Comparison of ENCODE assay signal across 9 cellular contexts in the genomic region with DNA sequence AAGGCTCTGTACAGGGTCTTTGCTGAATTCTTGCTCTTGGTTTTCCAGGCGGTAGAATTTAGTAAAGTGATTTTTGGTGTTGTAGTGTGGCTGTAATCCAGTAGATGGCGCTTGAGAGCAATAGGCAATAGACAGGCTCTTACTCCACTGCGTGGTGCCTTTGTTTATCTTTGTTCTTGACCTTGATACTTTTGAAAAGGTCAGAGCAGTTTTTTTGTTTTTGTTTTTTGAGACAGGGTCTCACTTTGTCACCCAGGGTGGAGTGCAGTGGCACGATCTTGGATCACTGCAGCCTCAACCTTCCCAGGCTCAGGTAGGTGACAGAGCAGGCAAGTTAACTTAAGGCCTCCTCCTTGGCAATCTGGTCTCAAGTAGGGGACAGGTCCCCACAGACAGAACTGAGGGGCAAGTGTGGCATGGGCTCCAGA.
A peak's percentile ranks its signal among the peaks of the same experiment; 100 is the strongest.
DNase-seq lines count a peak whose midpoint lies in the region; ATAC-seq lines count a peak whose summit lies in the region.
"Had no signal": no experiment of that assay in that cellular context is flagged by ENCODE, and none has a peak within 500 bp of the region (broad histone marks: within the 10 kb centered on the region; RNA-seq: fewer than 3 reads in every experiment).

No MANE protein-coding gene starts in this region.

- WGBS in iPS DF 6.9 (ENCODE audit: insufficient coverage, insufficient read length) = no CpG with 5 or more reads among the region's 4 CpGs

- no peaks in the 10 kb centered on the region for H3K36me3 Mint-ChIP-seq in activated naive CD8-positive, alpha-beta T cell treated with anti-CD3 and anti-CD28 coated beads, Interleukin-2, amount 50 U/mL, for 24 hours (ENCODE audit: low read depth)

- H3K27me3 Mint-ChIP-seq in activated naive CD8-positive, alpha-beta T cell treated with anti-CD3 and anti-CD28 coated beads, Interleukin-2, amount 50 U/mL, for 24 hours = peaks cover 6% of the 10 kb centered on the region

- peak; percentile 63 for DNase-seq in D341Med (ENCODE audit: low spot score)
- DNase-seq in HS-5 (ENCODE audit: low read depth) = peak; percentile 11
- peak; percentile 6 for DNase-seq in SHP77 treated with DMSO at 0.1 percent for 48 hours (lab: John Stamatoyannopoulos, UW)
- DNase-seq in activated naive CD8-positive, alpha-beta T cell treated with anti-CD3 and anti-CD28 coated beads, Interleukin-2, amount 50 U/mL, for 24 hours = peak; percentile 45
- peak; percentile 9 for DNase-seq in iPS DF 6.9 (ENCODE audit: low read depth, low spot score)
- peak; percentile 52 to 59 for DNase-seq in stimulated activated CD4-positive, alpha-beta T cell treated with anti-CD3 and anti-CD28 coated beads, Interleukin-2, amount 100 ng/mL, for 48 hours
- no peak for DNase-seq in HPDE6-E6E7 (ENCODE audit: extremely low spot score)

- H3K27me3 ChIP-seq in iPS DF 6.9 (ENCODE audit: control insufficient read depth, insufficient read depth, low read length) = no peaks in the 10 kb centered on the region

- peaks cover 10% of the 10 kb centered on the region for H3K9me3 Mint-ChIP-seq in activated naive CD8-positive, alpha-beta T cell treated with anti-CD3 and anti-CD28 coated beads, Interleukin-2, amount 50 U/mL, for 24 hours
- H3K9me3 Mint-ChIP-seq: T-helper 1 cell treated with Interleukin-12 subunit alpha and Interleukin-12 subunit beta and Interleukin-4 antibody, amounts not matched to agents 30 μg/mL and 1 μg/mL, for 36 hours had no signal

- no peaks in the 10 kb centered on the region for H3K36me3 ChIP-seq in iPS DF 6.9 (ENCODE audit: control insufficient read depth, insufficient read depth, low read length)

- no peaks in the 10 kb centered on the region for H3K4me1 ChIP-seq in iPS DF 6.9 (ENCODE audit: control insufficient read depth, insufficient read depth, low read length)

- H3K4me3 ChIP-seq in iPS DF 6.9 (ENCODE audit: low read length) = no peak overlapping the region

- H3K27ac Mint-ChIP-seq in activated naive CD8-positive, alpha-beta T cell treated with anti-CD3 and anti-CD28 coated beads, Interleukin-2, amount 50 U/mL, for 24 hours = no peak overlapping the region
- H3K27ac Mint-ChIP-seq: T-helper 1 cell treated with Interleukin-12 subunit alpha and Interleukin-12 subunit beta and Interleukin-4 antibody, amounts not matched to agents 30 μg/mL and 1 μg/mL, for 36 hours had no signal

- H3K4me3 Mint-ChIP-seq in activated naive CD8-positive, alpha-beta T cell treated with anti-CD3 and anti-CD28 coated beads, Interleukin-2, amount 50 U/mL, for 24 hours = no peak overlapping the region
- H3K4me3 Mint-ChIP-seq: T-helper 1 cell treated with Interleukin-12 subunit alpha and Interleukin-12 subunit beta and Interleukin-4 antibody, amounts not matched to agents 30 μg/mL and 1 μg/mL, for 36 hours had no signal

- peaks cover 30% of the 10 kb centered on the region for H3K4me1 Mint-ChIP-seq in activated naive CD8-positive, alpha-beta T cell treated with anti-CD3 and anti-CD28 coated beads, Interleukin-2, amount 50 U/mL, for 24 hours

- peak; percentile 52 for ATAC-seq in activated naive CD8-positive, alpha-beta T cell treated with anti-CD3 and anti-CD28 coated beads, Interleukin-2, amount 50 U/mL, for 24 hours
- ATAC-seq in GM18868 (IDR thresholded peaks at IDR 0.05; ENCODE audit: unreplicated experiment) = no peak

- H3K27ac ChIP-seq in iPS DF 6.9 (ENCODE audit: low read length) = no peak overlapping the region

- no peaks in the 10 kb centered on the region; the same call in 1 of the 2 replicates for H3K9me3 ChIP-seq in iPS DF 6.9 (ENCODE audit: control insufficient read depth, insufficient read depth, low read length)
